Comparison of ENCODE assay signal across 16 cellular contexts in genomic region chr7:40019558-40019957, GRCh38.
DNase-seq lines count a peak whose midpoint lies in the region; ATAC-seq and TF ChIP-seq lines count a peak whose summit lies in the region.
"Had no signal": no experiment of that assay in that cellular context is flagged by ENCODE, and none has a peak within 500 bp of the region (broad histone marks: within the 10 kb centered on the region; RNA-seq: fewer than 3 reads in every experiment).

No MANE protein-coding gene starts in this region.

- no peak overlapping the region for H3K27ac ChIP-seq in mammary epithelial cell (ENCODE audit: insufficient read depth, low read depth, low read length)
- H3K27ac ChIP-seq in right lobe of liver: no peak overlapping the region
- no peak overlapping the region for H3K27ac ChIP-seq in right cardiac atrium (ENCODE audit: low read length)
- H3K27ac ChIP-seq: 22Rv1, BLaER1 had no signal

- peaks cover 5% of the 10 kb centered on the region for H3K79me2 ChIP-seq in mammary epithelial cell (ENCODE audit: insufficient read depth, low read length)

- H3K4me1 ChIP-seq in mammary epithelial cell (ENCODE audit: insufficient read depth, low read length) (no peaks in the 10 kb centered on the region), right lobe of liver (peaks cover 0 to 28% (median 8%) of the 10 kb centered on the region in 4 donors), right cardiac atrium (ENCODE audit: control insufficient read depth, insufficient read depth, low read length) (peaks cover 3% of the 10 kb centered on the region)
- H3K4me1 ChIP-seq: BLaER1, HAP-1 had no signal

- peaks cover 10% of the 10 kb centered on the region for H3K36me3 ChIP-seq in mammary epithelial cell (ENCODE audit: insufficient read depth, low read length)
- H3K36me3 ChIP-seq in right lobe of liver: no peaks in the 10 kb centered on the region
- H3K36me3 ChIP-seq: HAP-1 had no signal

- no peak for TF ChIP-seq POLR2A in right lobe of liver (IDR thresholded peaks at IDR 0.05)

- BruUV-seq in MCF 10A (replicated peaks; lab: Mats Ljungman, UMichigan) (no TSS peak), mammary epithelial cell (replicated peaks; lab: Mats Ljungman, UMichigan) (no TSS peak)

- no peaks in the 10 kb centered on the region for H3K9me3 Mint-ChIP-seq in MCF 10A (ENCODE audit: unreplicated experiment)
- H3K9me3 Mint-ChIP-seq: CD4-positive, alpha-beta memory T cell had no signal

- peaks cover 16% of the 10 kb centered on the region for H3K4me1 Mint-ChIP-seq in MCF 10A (ENCODE audit: insufficient read depth, unreplicated experiment)

- H3K4me2 ChIP-seq in mammary epithelial cell (ENCODE audit: insufficient read depth, low read depth, low read length): no peak overlapping the region
- H3K4me2 ChIP-seq: BLaER1 had no signal

- ATAC-seq in left colon: peak; percentile 40
- ATAC-seq in right lobe of liver: peak; percentile 84 to 89 (median 87)
- no peak for ATAC-seq in right cardiac atrium
- ATAC-seq in GM21423 (IDR thresholded peaks at IDR 0.05; ENCODE audit: unreplicated experiment): no peak
- ATAC-seq in GM21576 (IDR thresholded peaks at IDR 0.05; ENCODE audit: unreplicated experiment): no peak

- H3K27me3 Mint-ChIP-seq in MCF 10A (ENCODE audit: insufficient read depth, unreplicated experiment): no peaks in the 10 kb centered on the region
- H3K27me3 Mint-ChIP-seq: CD4-positive, alpha-beta memory T cell had no signal

- DNase-seq in MCF 10A (ENCODE audit: unreplicated experiment) (peak; percentile 14), mammary epithelial cell (no peak), left colon (no peak), right lobe of liver (no peak), right cardiac atrium (no peak)
- DNase-seq: CD4-positive, alpha-beta memory T cell; DMS153; DMS79; GDM1; IMR-90 had no signal

- no peaks in the 10 kb centered on the region for H4K20me1 ChIP-seq in mammary epithelial cell (ENCODE audit: insufficient read depth, low read length)

- POLR2A ChIA-PET in MCF 10A (lab: Yijun Ruan, JAX): interaction anchor here (0.6 to 0.9 kb wide), 3 partner anchors 9 to 409 kb away, joined by 3 read pairs; no protein-coding TSS in a partner anchor

- H3K36me3 Mint-ChIP-seq in MCF 10A (ENCODE audit: insufficient read depth, unreplicated experiment): peaks cover 16% of the 10 kb centered on the region

- dilution Hi-C loops in mammary epithelial cell (cut with HindIII; ENCODE audit: low sequenced_read_pairs): no loop called here

- H3K4me3 Mint-ChIP-seq in MCF 10A (ENCODE audit: unreplicated experiment): no peak overlapping the region
- H3K4me3 Mint-ChIP-seq: CD14-positive monocyte; CD4-positive, alpha-beta memory T cell had no signal

- H3K27ac Mint-ChIP-seq in MCF 10A (ENCODE audit: low read depth, unreplicated experiment): no peak overlapping the region

- no peaks in the 10 kb centered on the region for H3K9me3 ChIP-seq in mammary epithelial cell (replicated peaks; ENCODE audit: insufficient read depth, low read length)
- no peaks in the 10 kb centered on the region for H3K9me3 ChIP-seq in right lobe of liver
- no peaks in the 10 kb centered on the region for H3K9me3 ChIP-seq in right cardiac atrium (ENCODE audit: control insufficient read depth, low read length)
- H3K9me3 ChIP-seq: BLaER1, HAP-1 had no signal

- CTCF ChIA-PET in MCF 10A (lab: Yijun Ruan, JAX): interaction anchor here (0.6 to 1.1 kb wide), 4 partner anchors 28 to 112 kb away, joined by 3 to 5 read pairs (median 4); no protein-coding TSS in a partner anchor
- CTCF ChIA-PET in mammary epithelial cell (lab: Charles Lee; ENCODE audit: low non-redundant PET): no interaction called here

- H3K27me3 ChIP-seq in mammary epithelial cell (ENCODE audit: insufficient read depth, low read length) (no peaks in the 10 kb centered on the region), right lobe of liver (no peaks in the 10 kb centered on the region), right cardiac atrium (ENCODE audit: control insufficient read depth, insufficient read depth) (no peaks in the 10 kb centered on the region)
- H3K27me3 ChIP-seq: BLaER1 had no signal

- WGBS in mammary epithelial cell (ENCODE audit: low coverage, missing lambda C conversion rate): 92% methylated on average over 4 of the region's 4 CpGs
- 42% methylated on average over 4 of the region's 4 CpGs for WGBS in right lobe of liver (ENCODE audit: insufficient coverage, low coverage, low lambda C conversion rate, missing lambda C conversion rate)
- WGBS in right cardiac atrium: 82% methylated on average over 4 of the region's 4 CpGs

- H3K9ac ChIP-seq in mammary epithelial cell (ENCODE audit: insufficient read depth, low read length): no peak overlapping the region
- H3K9ac ChIP-seq: BLaER1 had no signal

- no peak overlapping the region for H2AFZ ChIP-seq in mammary epithelial cell (ENCODE audit: low read depth, low read length)

- H3K4me3 ChIP-seq in mammary epithelial cell (replicated peaks in 1 of 3; ENCODE audit: insufficient read depth in 1 of 3, low read depth in 2 of 3, low read length in 3 of 3): no peak overlapping the region
- no peak overlapping the region for H3K4me3 ChIP-seq in right lobe of liver
- H3K4me3 ChIP-seq in right cardiac atrium (ENCODE audit: low read length): no peak overlapping the region
- H3K4me3 ChIP-seq: BLaER1, HAP-1 had no signal

- TF ChIP-seq CTCF in MCF 10A (IDR thresholded peaks at IDR 0.05; ENCODE audit: unreplicated experiment) (no peak), mammary epithelial cell (conservative IDR thresholded peaks at IDR 0.05 in 1 of 2, IDR thresholded peaks at IDR 0.05 in 1 of 2; ENCODE audit: extremely low read depth in 1 of 2, insufficient read depth in 1 of 2, low read depth in 1 of 2, low read length in 2 of 2) (no peak), right lobe of liver (IDR thresholded peaks at IDR 0.05) (no peak)

- intact Hi-C loops in MCF 10A (cut with micrococcal nuclease): no loop called here
- intact Hi-C loops in mammary epithelial cell (cut with micrococcal nuclease): no loop called here
- intact Hi-C loops in left colon (cut with DNase I, micrococcal nuclease): no loop called here
- intact Hi-C loops in right lobe of liver (cut with DNase I): no loop called here
- intact Hi-C loops in right cardiac atrium (cut with DNase I): no loop called here

- in situ Hi-C loops in mammary epithelial cell (cut with MboI; ENCODE audit: low sequenced_read_pairs in 2 of 2): no loop called here

Comparison
In these comparisons a context has a peak if more than half of its experiments do, and no peak if none do; other contexts are left out.
1. ATAC-seq: peak in left colon (single experiment) and right lobe of liver (4 of 4); none in right cardiac atrium (0 of 2), GM21423 (single experiment) and GM21576 (single experiment).